Comparison of ENCODE assay signal across 15 cellular contexts in genomic region chr1:152777510-152778137, GRCh38. TPM values are rescaled to one million over a fixed set of nuclear protein-coding genes. Genes with fewer than 3 reads are reported as not detected.
A peak's percentile ranks its signal among the peaks of the same experiment; 100 is the strongest.
DNase-seq lines count a peak whose midpoint lies in the region; ATAC-seq and TF ChIP-seq lines count a peak whose summit lies in the region.
"Had no signal": no experiment of that assay in that cellular context is flagged by ENCODE, and none has a peak within 500 bp of the region (broad histone marks: within the 10 kb centered on the region; RNA-seq: fewer than 3 reads in every experiment).

No MANE protein-coding gene starts in this region.

- POLR2A ChIA-PET in BJ (lab: Charles Lee) = no interaction called here

- H3K9me3 ChIP-seq in endodermal cell (ENCODE audit: control insufficient read depth, low read length) (peaks cover 61% of the 10 kb centered on the region), gastrocnemius medialis (no peaks in the 10 kb centered on the region)

- H3K9me3 Mint-ChIP-seq in endodermal cell = peaks cover 78% of the 10 kb centered on the region
- no peaks in the 10 kb centered on the region for H3K9me3 Mint-ChIP-seq in activated naive CD8-positive, alpha-beta T cell treated with anti-CD3 and anti-CD28 coated beads for 36 hours

- no peaks in the 10 kb centered on the region for H3K27me3 Mint-ChIP-seq in endodermal cell (ENCODE audit: insufficient read depth)
- peaks cover 21% of the 10 kb centered on the region for H3K27me3 Mint-ChIP-seq in activated naive CD8-positive, alpha-beta T cell treated with anti-CD3 and anti-CD28 coated beads for 36 hours

- H3K9ac ChIP-seq in endodermal cell (ENCODE audit: extremely low read depth, low read length, poor library complexity, severe bottlenecking) = no peak overlapping the region

- H3K27ac Mint-ChIP-seq in endodermal cell = no peak overlapping the region
- H3K27ac Mint-ChIP-seq in activated naive CD8-positive, alpha-beta T cell treated with anti-CD3 and anti-CD28 coated beads for 36 hours = no peak overlapping the region
- H3K27ac Mint-ChIP-seq: naive B cell had no signal

- H3K4me3 ChIP-seq in BJ (ENCODE audit: low read depth, low read length) (no peak overlapping the region), GM06990 (replicated peaks; ENCODE audit: low read depth, low read length) (no peak overlapping the region), endodermal cell (ENCODE audit: low read length) (no peak overlapping the region), gastrocnemius medialis (no peak overlapping the region)

- no peaks in the 10 kb centered on the region for H3K4me1 Mint-ChIP-seq in endodermal cell
- H3K4me1 Mint-ChIP-seq in activated naive CD8-positive, alpha-beta T cell treated with anti-CD3 and anti-CD28 coated beads for 36 hours = no peaks in the 10 kb centered on the region
- H3K4me1 Mint-ChIP-seq: naive B cell had no signal

- H3K36me3 ChIP-seq in BJ (ENCODE audit: control insufficient read depth, insufficient read depth, low read length) = no peaks in the 10 kb centered on the region
- no peaks in the 10 kb centered on the region for H3K36me3 ChIP-seq in GM06990 (ENCODE audit: control insufficient read depth, insufficient read depth, low read length)
- no peaks in the 10 kb centered on the region for H3K36me3 ChIP-seq in endodermal cell (ENCODE audit: control insufficient read depth, insufficient read depth, low read length)
- no peaks in the 10 kb centered on the region for H3K36me3 ChIP-seq in gastrocnemius medialis

- TF ChIP-seq CTCF in BJ (IDR thresholded peaks at IDR 0.05; ENCODE audit: insufficient read depth, low read depth, low read length) (peak; percentile 37; the same call in 1 of the 2 replicates), GM06990 (IDR thresholded peaks at IDR 0.05; ENCODE audit: insufficient read depth, low read length, poor library complexity, severe bottlenecking) (peak; percentile 70), endodermal cell (conservative IDR thresholded peaks at IDR 0.05) (no peak), gastrocnemius medialis (IDR thresholded peaks at IDR 0.05 in 4 of 5, conservative IDR thresholded peaks at IDR 0.05 in 1 of 5) (no peak)

- TF ChIP-seq POLR2A in gastrocnemius medialis (IDR thresholded peaks at IDR 0.05) = no peak

- ATAC-seq in gastrocnemius medialis = no peak
- ATAC-seq: Right ventricle myocardium inferior had no signal

- in situ Hi-C loops in gastrocnemius medialis (cut with MboI; ENCODE audit: low sequenced_read_pairs in 4 of 4) = no loop called here

- 38 to 70% methylated on average over 3 to 4 of the region's 4 CpGs for WGBS in endodermal cell (ENCODE audit: insufficient coverage in 1 of 2, insufficient read length in 1 of 2), 2 experiments

- H3K36me3 Mint-ChIP-seq in endodermal cell (ENCODE audit: low read depth) = no peaks in the 10 kb centered on the region
- no peaks in the 10 kb centered on the region for H3K36me3 Mint-ChIP-seq in activated naive CD8-positive, alpha-beta T cell treated with anti-CD3 and anti-CD28 coated beads for 36 hours
- H3K36me3 Mint-ChIP-seq: naive B cell had no signal

- H3K27ac ChIP-seq in endodermal cell (ENCODE audit: low read depth, low read length) = no peak overlapping the region
- no peak overlapping the region for H3K27ac ChIP-seq in gastrocnemius medialis

- no peak for DNase-seq in BJ (ENCODE audit: low read depth)
- no peak for DNase-seq in GM06990 (ENCODE audit: extremely low read depth, insufficient read length)
- DNase-seq in NAMALWA (ENCODE audit: low spot score) = peak; percentile 51
- peak; percentile 44 for DNase-seq in endodermal cell
- no peak for DNase-seq in head of caudate nucleus
- no peak for DNase-seq in gastrocnemius medialis
- DNase-seq in UCSD-AML1 (lab: John Stamatoyannopoulos, UW; ENCODE audit: unreplicated experiment) = no peak
- DNase-seq in activated naive CD8-positive, alpha-beta T cell treated with anti-CD3 and anti-CD28 coated beads for 36 hours = no peak
- DNase-seq: caudate nucleus, hippocampal formation, naive B cell had no signal

- H3K27me3 ChIP-seq in BJ (ENCODE audit: control insufficient read depth, insufficient read depth, low read length) (no peaks in the 10 kb centered on the region), GM06990 (replicated peaks; ENCODE audit: control insufficient read depth, insufficient read depth, low read length) (no peaks in the 10 kb centered on the region; the same call in 1 of the 2 replicates), endodermal cell (ENCODE audit: control insufficient read depth, insufficient read depth, low read length, poor library complexity, severe bottlenecking) (no peaks in the 10 kb centered on the region), gastrocnemius medialis (no peaks in the 10 kb centered on the region)

- CTCF ChIA-PET in BJ (lab: Yijun Ruan, JAX) = interaction anchor here (1.0 to 1.6 kb wide), 2 partner anchors 25 to 126 kb away, joined by 3 read pairs; no protein-coding TSS in a partner anchor

- no peaks in the 10 kb centered on the region for H3K4me1 ChIP-seq in endodermal cell (ENCODE audit: control insufficient read depth, insufficient read depth, low read length)
- H3K4me1 ChIP-seq in gastrocnemius medialis = no peaks in the 10 kb centered on the region

- intact Hi-C loops in head of caudate nucleus (cut with DNase I) (no loop called here), gastrocnemius medialis (cut with DNase I; ENCODE audit: low total_unique reads) (no loop called here)

- H3K4me3 Mint-ChIP-seq in endodermal cell = no peak overlapping the region
- no peak overlapping the region for H3K4me3 Mint-ChIP-seq in activated naive CD8-positive, alpha-beta T cell treated with anti-CD3 and anti-CD28 coated beads for 36 hours
- H3K4me3 Mint-ChIP-seq: naive B cell had no signal

RNA-seq across cellular contexts. Expression of gene LCE1F, which starts 2.7 kb away (rescaled TPM):
- polyA plus RNA-seq in BJ (2011; rRNA removed) = not detected in 2 replicates
- polyA minus RNA-seq in BJ (2011; rRNA and poly(A)+ RNA removed) = not detected in 2 replicates
- total RNA-seq in endodermal cell (not detected), gastrocnemius medialis (not detected)
- not detected for polyA plus RNA-seq in endodermal cell (2013, experiment 1 of 2)
- not detected for polyA plus RNA-seq in endodermal cell (2013, experiment 2 of 2)
- not detected for total RNA-seq in activated naive CD8-positive, alpha-beta T cell treated with anti-CD3 and anti-CD28 coated beads for 36 hours
- total RNA-seq: H1, HT1080, Right ventricle myocardium inferior, temporal lobe had no signal
- polyA plus RNA-seq: H1 had no signal

RNA-seq across cellular contexts. Expression of gene LCE1E, which starts 8.4 kb away (rescaled TPM):
- polyA plus RNA-seq in BJ (2011; rRNA removed) = not detected in 2 replicates
- polyA minus RNA-seq in BJ (2011; rRNA and poly(A)+ RNA removed) = not detected in 2 replicates
- total RNA-seq in endodermal cell (not detected), gastrocnemius medialis (not detected)
- not detected for polyA plus RNA-seq in endodermal cell (2013, experiment 1 of 2)
- not detected for polyA plus RNA-seq in endodermal cell (2013, experiment 2 of 2)
- total RNA-seq in activated naive CD8-positive, alpha-beta T cell treated with anti-CD3 and anti-CD28 coated beads for 36 hours = not detected
- total RNA-seq: H1, HT1080, Right ventricle myocardium inferior, temporal lobe had no signal
- polyA plus RNA-seq: H1 had no signal

RNA-seq across cellular contexts. Expression of gene LCE1D, which starts 18.9 kb away (rescaled TPM):
- polyA plus RNA-seq in BJ (2011; rRNA removed) = not detected in 2 replicates
- polyA minus RNA-seq in BJ (2011; rRNA and poly(A)+ RNA removed) = not detected in 2 replicates
- total RNA-seq in endodermal cell = not detected
- not detected for polyA plus RNA-seq in endodermal cell (2013, experiment 1 of 2)
- polyA plus RNA-seq in endodermal cell (2013, experiment 2 of 2) = not detected
- not detected for total RNA-seq in gastrocnemius medialis
- not detected for total RNA-seq in activated naive CD8-positive, alpha-beta T cell treated with anti-CD3 and anti-CD28 coated beads for 36 hours
- total RNA-seq: H1, HT1080, Right ventricle myocardium inferior, temporal lobe had no signal
- polyA plus RNA-seq: H1 had no signal

RNA-seq across cellular contexts. Expression of gene KPRP, which starts 19.8 kb away (rescaled TPM):
- polyA plus RNA-seq in BJ (2011; rRNA removed) = not detected in 2 replicates
- not detected in 2 replicates for polyA minus RNA-seq in BJ (2011; rRNA and poly(A)+ RNA removed)
- total RNA-seq in endodermal cell (not detected), gastrocnemius medialis (not detected)
- not detected for polyA plus RNA-seq in endodermal cell (2013, experiment 1 of 2)
- polyA plus RNA-seq in endodermal cell (2013, experiment 2 of 2) = not detected
- not detected for total RNA-seq in activated naive CD8-positive, alpha-beta T cell treated with anti-CD3 and anti-CD28 coated beads for 36 hours
- total RNA-seq: H1, HT1080, Right ventricle myocardium inferior, temporal lobe had no signal
- polyA plus RNA-seq: H1 had no signal

RNA-seq across cellular contexts. Expression of gene LCE1C, which starts 28.8 kb away (rescaled TPM):
- not detected in 2 replicates for polyA plus RNA-seq in BJ (2011; rRNA removed)
- not detected in 2 replicates for polyA minus RNA-seq in BJ (2011; rRNA and poly(A)+ RNA removed)
- total RNA-seq in endodermal cell (not detected), gastrocnemius medialis (not detected)
- not detected for polyA plus RNA-seq in endodermal cell (2013, experiment 1 of 2)
- polyA plus RNA-seq in endodermal cell (2013, experiment 2 of 2) = not detected
- not detected for total RNA-seq in activated naive CD8-positive, alpha-beta T cell treated with anti-CD3 and anti-CD28 coated beads for 36 hours
- total RNA-seq: H1, HT1080, Right ventricle myocardium inferior, temporal lobe had no signal
- polyA plus RNA-seq: H1 had no signal

Comparison
In these comparisons a context has a peak if more than half of its experiments do, and no peak if none do; other contexts are left out.
1. DNase-seq: peak in NAMALWA (single experiment) and endodermal cell (single experiment); none in BJ (single experiment), GM06990 (single experiment), head of caudate nucleus (0 of 42), gastrocnemius medialis (0 of 2), UCSD-AML1 (single experiment) and activated naive CD8-positive, alpha-beta T cell treated with anti-CD3 and anti-CD28 coated beads for 36 hours (single experiment).
2. CTCF ChIP-seq: peak in BJ (single experiment) and GM06990 (single experiment); none in endodermal cell (single experiment) and gastrocnemius medialis (0 of 5).